38 cellular contexts compared by ENCODE assay signal in genomic region chr2:181762000-181762399, GRCh38.
"Had no signal": no experiment of that assay in that cellular context is flagged by ENCODE, and none has a peak within 500 bp of the region (broad histone marks: within the 10 kb centered on the region; RNA-seq: fewer than 3 reads in every experiment).

No MANE protein-coding gene starts in this region.

- H3K27ac ChIP-seq: adrenal gland, PC-9, RWPE1, VCaP had no signal

- H3K36me3 Mint-ChIP-seq: activated naive CD4-positive, alpha-beta T cell treated with anti-CD3 and anti-CD28 coated beads, Interleukin-2, amount 50 U/mL, for 24 hours; activated naive CD8-positive, alpha-beta T cell treated with anti-CD3 and anti-CD28 coated beads, Interleukin-2, amount 10 ng/mL, durations not matched to agents 7 days and 5 days; brain had no signal

- H3K9me3 Mint-ChIP-seq: activated B cell treated with CpG ODN at 0.5 μM for 24 hours; activated CD8-positive, alpha-beta T cell treated with anti-CD3 and anti-CD28 coated beads for 36 hours; activated naive CD4-positive, alpha-beta T cell treated with anti-CD3 and anti-CD28 coated beads, Interleukin-2, amount 50 U/mL, for 24 hours; activated T-helper 2 cell treated with anti-CD3 and anti-CD28 coated beads, Interferon-gamma antibody, Interleukin-2, Interleukin-4, amounts not matched to agents 10 μg/mL and 5 μg/mL and 100 μg/mL, durations not matched to agents 14 hours and 24 hours and 36 hours had no signal

- H3K4me3 ChIP-seq: adrenal gland, MG63, PC-9 had no signal

- ATAC-seq: activated CD8-positive, alpha-beta T cell treated with anti-CD3 and anti-CD28 coated beads for 36 hours; activated T-cell treated with anti-CD3 and anti-CD28 coated beads, Interleukin-2, amount 50 U/mL, for 72 hours; Right ventricle myocardium inferior had no signal

- H3K27ac Mint-ChIP-seq: activated B cell treated with CpG ODN at 0.5 μM for 24 hours; activated CD8-positive, alpha-beta T cell treated with anti-CD3 and anti-CD28 coated beads for 36 hours; activated naive CD4-positive, alpha-beta T cell treated with anti-CD3 and anti-CD28 coated beads, Interleukin-2, amount 50 U/mL, for 24 hours; activated naive CD8-positive, alpha-beta T cell treated with anti-CD3 and anti-CD28 coated beads, Interleukin-2, amount 10 ng/mL, durations not matched to agents 7 days and 5 days; activated T-cell treated with anti-CD3 and anti-CD28 coated beads, Interleukin-2, amount 50 U/mL, for 72 hours; activated T-helper 2 cell treated with anti-CD3 and anti-CD28 coated beads, Interferon-gamma antibody, Interleukin-2, Interleukin-4, amounts not matched to agents 10 μg/mL and 5 μg/mL and 100 μg/mL, durations not matched to agents 14 hours and 24 hours and 36 hours had no signal

- H3K36me3 ChIP-seq: adrenal gland, MG63 had no signal

- H3K27me3 ChIP-seq: adrenal gland, MG63 had no signal

- DNase-seq: activated B cell treated with CpG ODN at 0.5 μM for 24 hours; activated CD4-positive, alpha-beta T cell treated with anti-CD3 and anti-CD28 coated beads for 48 hours; activated CD4-positive, alpha-beta T cell treated with anti-CD3 and anti-CD28 coated beads, Interleukin-2, amount 50 U/mL, for 4 hours; activated CD4-positive, CD25-positive, alpha-beta regulatory T cell treated with anti-CD3 and anti-CD28 coated beads, Interleukin-2, amount 50 U/mL, for 72 hours; activated CD8-positive, alpha-beta T cell treated with anti-CD3 and anti-CD28 coated beads for 36 hours; activated gamma-delta T cell; activated naive CD4-positive, alpha-beta T cell treated with Interleukin-2 at 50 U/mL for 16 hours; activated naive CD8-positive, alpha-beta T cell treated with anti-CD3 and anti-CD28 coated beads, Interleukin-2, amount 10 ng/mL, durations not matched to agents 7 days and 5 days; activated T-cell treated with anti-CD3 and anti-CD28 coated beads, Interleukin-2, amount 50 U/mL, for 1 hour; activated T-cell treated with anti-CD3 and anti-CD28 coated beads, Interleukin-2, amount 50 U/mL, for 72 hours; adrenal gland; anterior cingulate cortex; caudate nucleus; cerebellar nuclear complex; Kasumi-1; KG1; MG63; NCI-H1048; NCI-H1105 treated with DMSO at 0.1 percent for 48 hours; NCI-H1694; NCI-H1930; NCI-H2081 treated with DMSO at 0.1 percent for 48 hours; NCI-H226; NCI-H446 treated with DMSO at 0.1 percent for 48 hours; NCI-H524; NK-92 treated with Interleukin-12 subunit alpha and Interleukin-12 subunit beta, amount 100 ng/mL, for 24 hours; PC-9; SIG-M5; SW 1271; T-helper 1 cell; T-helper 2 cell; T-helper 9 cell had no signal

- H3K4me1 Mint-ChIP-seq: activated B cell treated with CpG ODN at 0.5 μM for 24 hours; activated naive CD4-positive, alpha-beta T cell treated with anti-CD3 and anti-CD28 coated beads, Interleukin-2, amount 50 U/mL, for 24 hours; activated naive CD8-positive, alpha-beta T cell treated with anti-CD3 and anti-CD28 coated beads, Interleukin-2, amount 10 ng/mL, durations not matched to agents 7 days and 5 days had no signal

- H3K9me3 ChIP-seq: adrenal gland, MG63 had no signal

- H3K4me3 Mint-ChIP-seq: activated B cell treated with CpG ODN at 0.5 μM for 24 hours; activated CD8-positive, alpha-beta T cell treated with anti-CD3 and anti-CD28 coated beads for 36 hours; activated naive CD4-positive, alpha-beta T cell treated with anti-CD3 and anti-CD28 coated beads, Interleukin-2, amount 50 U/mL, for 24 hours; activated naive CD8-positive, alpha-beta T cell treated with anti-CD3 and anti-CD28 coated beads, Interleukin-2, amount 10 ng/mL, durations not matched to agents 7 days and 5 days; activated T-cell treated with anti-CD3 and anti-CD28 coated beads, Interleukin-2, amount 50 U/mL, for 72 hours; brain had no signal

- H3K27me3 Mint-ChIP-seq: activated naive CD4-positive, alpha-beta T cell treated with anti-CD3 and anti-CD28 coated beads, Interleukin-2, amount 50 U/mL, for 24 hours had no signal
